In genomic region chr1:206555473-206555935, GRCh38 we compare ENCODE assay signal across 8 cellular contexts. TPM values are rescaled to one million over a fixed set of nuclear protein-coding genes. Genes with fewer than 3 reads are reported as not detected.
DNase-seq lines count a peak whose midpoint lies in the region; ATAC-seq and TF ChIP-seq lines count a peak whose summit lies in the region.

No MANE protein-coding gene starts in this region.

- DNase-seq in effector memory CD4-positive, alpha-beta T cell: peak in 1 of 3 donors; percentile 20
- DNase-seq in nucleus accumbens (lab: John Stamatoyannopoulos, UW) (peak in 37 of 56 donors; percentile 5 to 74 (median 29)), ascending aorta (ENCODE audit: low spot score in 2 of 2) (no peak), AG20443 (ENCODE audit: low spot score) (no peak), NCI-H748 treated with DMSO at 0.1 percent for 48 hours (lab: John Stamatoyannopoulos, UW) (no peak)

- peak overlapping the region; percentile 78 for H3K4me3 Mint-ChIP-seq in T-helper 1 cell treated with Interleukin-12 subunit alpha and Interleukin-12 subunit beta and Interleukin-4 antibody, amounts not matched to agents 30 μg/mL and 1 μg/mL, for 36 hours

- H3K27ac ChIP-seq in DOHH2 (ENCODE audit: low read depth, low read length): no peak overlapping the region
- H3K27ac ChIP-seq in effector memory CD4-positive, alpha-beta T cell (ENCODE audit: insufficient read depth, low read length, poor library complexity, severe bottlenecking): peak overlapping the region; percentile 94
- H3K27ac ChIP-seq in ascending aorta: peak overlapping the region in 1 of 2 donors; percentile 0

- intact Hi-C loops in ascending aorta (cut with DNase I): no loop called here

- peaks cover 6% of the 10 kb centered on the region for H3K36me3 ChIP-seq in DOHH2 (ENCODE audit: control insufficient read depth, low read length)
- no peaks in the 10 kb centered on the region for H3K36me3 ChIP-seq in effector memory CD4-positive, alpha-beta T cell (ENCODE audit: control insufficient read depth, insufficient read depth, low read length)
- H3K36me3 ChIP-seq in ascending aorta: no peaks in the 10 kb centered on the region

- peaks cover 4% of the 10 kb centered on the region; the same call in 1 of the 2 replicates for H3F3A ChIP-seq in DOHH2 (ENCODE audit: control insufficient read depth, insufficient read depth)

- H3K9me3 Mint-ChIP-seq in T-helper 1 cell treated with Interleukin-12 subunit alpha and Interleukin-12 subunit beta and Interleukin-4 antibody, amounts not matched to agents 30 μg/mL and 1 μg/mL, for 36 hours: no peaks in the 10 kb centered on the region

- peak overlapping the region; percentile 93 for H3K27ac Mint-ChIP-seq in T-helper 1 cell treated with Interleukin-12 subunit alpha and Interleukin-12 subunit beta and Interleukin-4 antibody, amounts not matched to agents 30 μg/mL and 1 μg/mL, for 36 hours

- no peak for TF ChIP-seq CTCF in DOHH2 (IDR thresholded peaks at IDR 0.05; ENCODE audit: low read depth, low read length, poor library complexity, severe bottlenecking)
- TF ChIP-seq CTCF in ascending aorta (IDR thresholded peaks at IDR 0.05): no peak

- H3K4me2 ChIP-seq in DOHH2 (ENCODE audit: low read length): peak overlapping the region; percentile 95

- peaks cover 32% of the 10 kb centered on the region for H3K79me2 ChIP-seq in DOHH2 (ENCODE audit: control insufficient read depth, low read length)

- H4K20me1 ChIP-seq in DOHH2 (ENCODE audit: control insufficient read depth, insufficient read depth, low read depth, low read length): no peaks in the 10 kb centered on the region

- no peaks in the 10 kb centered on the region for H3K27me3 Mint-ChIP-seq in T-helper 1 cell treated with Interleukin-12 subunit alpha and Interleukin-12 subunit beta and Interleukin-4 antibody, amounts not matched to agents 30 μg/mL and 1 μg/mL, for 36 hours (ENCODE audit: low read depth)

- H3K4me1 Mint-ChIP-seq in T-helper 1 cell treated with Interleukin-12 subunit alpha and Interleukin-12 subunit beta and Interleukin-4 antibody, amounts not matched to agents 30 μg/mL and 1 μg/mL, for 36 hours (ENCODE audit: low read depth): peaks cover 59% of the 10 kb centered on the region

- H3K4me3 ChIP-seq in DOHH2 (ENCODE audit: low read length): no peak overlapping the region
- H3K4me3 ChIP-seq in effector memory CD4-positive, alpha-beta T cell (ENCODE audit: insufficient read depth, low read depth, low read length, poor library complexity, severe bottlenecking): peak overlapping the region; percentile 95
- no peak overlapping the region for H3K4me3 ChIP-seq in ascending aorta

- no peak for ATAC-seq in HG02798 (IDR thresholded peaks at IDR 0.05; ENCODE audit: poor library complexity, unreplicated experiment)

- peaks cover 31% of the 10 kb centered on the region for H3K36me3 Mint-ChIP-seq in T-helper 1 cell treated with Interleukin-12 subunit alpha and Interleukin-12 subunit beta and Interleukin-4 antibody, amounts not matched to agents 30 μg/mL and 1 μg/mL, for 36 hours (ENCODE audit: low read depth)

- no peaks in the 10 kb centered on the region for H3K9me2 ChIP-seq in DOHH2 (replicated peaks; ENCODE audit: control insufficient read depth, low read length)

- H3K9me3 ChIP-seq in DOHH2 (ENCODE audit: control insufficient read depth, insufficient read depth, low read length): no peaks in the 10 kb centered on the region
- no peaks in the 10 kb centered on the region for H3K9me3 ChIP-seq in effector memory CD4-positive, alpha-beta T cell (ENCODE audit: control insufficient read depth, low read length)
- H3K9me3 ChIP-seq in ascending aorta: no peaks in the 10 kb centered on the region

- H3K4me1 ChIP-seq in DOHH2 (ENCODE audit: control insufficient read depth, low read length) (peaks cover 49% of the 10 kb centered on the region), ascending aorta (peaks cover 9 to 11% of the 10 kb centered on the region in 2 donors)
- peaks cover 61% of the 10 kb centered on the region for H3K4me1 ChIP-seq in effector memory CD4-positive, alpha-beta T cell (ENCODE audit: control insufficient read depth, insufficient read depth, low read length, poor library complexity, severe bottlenecking)

- H3K27me3 ChIP-seq in DOHH2 (ENCODE audit: control insufficient read depth, low read length) (peaks cover 3% of the 10 kb centered on the region; the same call in 1 of the 2 replicates), ascending aorta (no peaks in the 10 kb centered on the region)
- no peaks in the 10 kb centered on the region for H3K27me3 ChIP-seq in effector memory CD4-positive, alpha-beta T cell (replicated peaks; ENCODE audit: control insufficient read depth, insufficient read depth, low read length, poor library complexity, severe bottlenecking)

RNA-seq across cellular contexts. Expression of gene RASSF5, which starts 48.2 kb away (rescaled TPM):
- total RNA-seq in ascending aorta: 8.9 TPM

RNA-seq across cellular contexts. Expression of gene EIF2D, which starts 56.8 kb away (rescaled TPM):
- 40.2 TPM for total RNA-seq in ascending aorta

Comparison
In these comparisons a context has a peak if more than half of its experiments do, and no peak if none do; other contexts are left out.
1. DNase-seq: peak in nucleus accumbens (37 of 56); none in ascending aorta (0 of 2), AG20443 (single experiment) and NCI-H748 treated with DMSO at 0.1 percent for 48 hours (single experiment).